In the genomic region with DNA sequence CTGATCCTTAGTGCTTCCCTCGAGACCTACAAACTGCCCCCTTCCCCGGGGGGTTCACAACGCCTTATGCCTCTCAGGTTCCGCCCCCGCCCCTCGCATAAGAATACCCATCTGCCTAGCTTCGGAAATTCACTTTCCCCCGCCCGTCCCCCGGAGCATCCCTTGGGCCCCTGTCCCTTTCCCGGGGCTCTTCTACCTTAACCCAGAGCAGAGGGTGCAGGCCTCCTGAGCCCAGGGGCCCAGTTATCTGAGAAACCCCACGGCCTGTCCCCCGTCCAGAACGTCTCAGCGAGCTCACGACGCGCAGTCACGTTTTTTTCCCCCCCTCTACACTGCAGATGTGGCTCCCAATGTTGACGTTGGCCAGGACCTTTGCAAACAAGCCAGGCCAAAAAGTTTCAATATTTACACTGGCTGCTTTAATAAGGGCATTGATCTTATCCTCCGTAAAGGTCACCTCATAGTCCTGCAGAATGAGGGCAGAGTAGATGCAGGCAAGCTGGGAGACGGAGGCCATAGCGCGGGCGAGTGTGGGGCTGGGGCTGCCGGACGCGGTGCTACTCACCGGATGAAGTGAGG, we compare ENCODE assay signal across 1 cellular context.
TF ChIP-seq lines count a peak whose summit lies in the region.

No MANE protein-coding gene starts in this region.

TF ChIP-seq in GM23338, 12 proteins besides CTCF, POLR2A, EP300 and RAD21 (continued from another document):
- TF ChIP-seq, protein P1, sequence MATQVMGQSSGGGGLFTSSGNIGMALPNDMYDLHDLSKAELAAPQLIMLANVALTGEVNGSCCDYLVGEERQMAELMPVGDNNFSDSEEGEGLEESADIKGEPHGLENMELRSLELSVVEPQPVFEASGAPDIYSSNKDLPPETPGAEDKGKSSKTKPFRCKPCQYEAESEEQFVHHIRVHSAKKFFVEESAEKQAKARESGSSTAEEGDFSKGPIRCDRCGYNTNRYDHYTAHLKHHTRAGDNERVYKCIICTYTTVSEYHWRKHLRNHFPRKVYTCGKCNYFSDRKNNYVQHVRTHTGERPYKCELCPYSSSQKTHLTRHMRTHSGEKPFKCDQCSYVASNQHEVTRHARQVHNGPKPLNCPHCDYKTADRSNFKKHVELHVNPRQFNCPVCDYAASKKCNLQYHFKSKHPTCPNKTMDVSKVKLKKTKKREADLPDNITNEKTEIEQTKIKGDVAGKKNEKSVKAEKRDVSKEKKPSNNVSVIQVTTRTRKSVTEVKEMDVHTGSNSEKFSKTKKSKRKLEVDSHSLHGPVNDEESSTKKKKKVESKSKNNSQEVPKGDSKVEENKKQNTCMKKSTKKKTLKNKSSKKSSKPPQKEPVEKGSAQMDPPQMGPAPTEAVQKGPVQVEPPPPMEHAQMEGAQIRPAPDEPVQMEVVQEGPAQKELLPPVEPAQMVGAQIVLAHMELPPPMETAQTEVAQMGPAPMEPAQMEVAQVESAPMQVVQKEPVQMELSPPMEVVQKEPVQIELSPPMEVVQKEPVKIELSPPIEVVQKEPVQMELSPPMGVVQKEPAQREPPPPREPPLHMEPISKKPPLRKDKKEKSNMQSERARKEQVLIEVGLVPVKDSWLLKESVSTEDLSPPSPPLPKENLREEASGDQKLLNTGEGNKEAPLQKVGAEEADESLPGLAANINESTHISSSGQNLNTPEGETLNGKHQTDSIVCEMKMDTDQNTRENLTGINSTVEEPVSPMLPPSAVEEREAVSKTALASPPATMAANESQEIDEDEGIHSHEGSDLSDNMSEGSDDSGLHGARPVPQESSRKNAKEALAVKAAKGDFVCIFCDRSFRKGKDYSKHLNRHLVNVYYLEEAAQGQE (IDR thresholded peaks at IDR 0.05; ENCODE audit: unreplicated experiment), result no peak
- TF ChIP-seq ZNF331 (CRISPR knock-in tag; IDR thresholded peaks at IDR 0.05; ENCODE audit: low read depth), result no peak
- TF ChIP-seq, protein P2, sequence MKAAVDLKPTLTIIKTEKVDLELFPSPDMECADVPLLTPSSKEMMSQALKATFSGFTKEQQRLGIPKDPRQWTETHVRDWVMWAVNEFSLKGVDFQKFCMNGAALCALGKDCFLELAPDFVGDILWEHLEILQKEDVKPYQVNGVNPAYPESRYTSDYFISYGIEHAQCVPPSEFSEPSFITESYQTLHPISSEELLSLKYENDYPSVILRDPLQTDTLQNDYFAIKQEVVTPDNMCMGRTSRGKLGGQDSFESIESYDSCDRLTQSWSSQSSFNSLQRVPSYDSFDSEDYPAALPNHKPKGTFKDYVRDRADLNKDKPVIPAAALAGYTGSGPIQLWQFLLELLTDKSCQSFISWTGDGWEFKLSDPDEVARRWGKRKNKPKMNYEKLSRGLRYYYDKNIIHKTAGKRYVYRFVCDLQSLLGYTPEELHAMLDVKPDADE (IDR thresholded peaks at IDR 0.05), result no peak
